Comparison of ENCODE assay signal across 8 cellular contexts in genomic region chr19:31350033-31350692, GRCh38. TPM values are rescaled to one million over a fixed set of nuclear protein-coding genes. Genes with fewer than 3 reads are reported as not detected.
DNase-seq lines count a peak whose midpoint lies in the region; ATAC-seq, FAIRE-seq and TF ChIP-seq lines count a peak whose summit lies in the region.

No MANE protein-coding gene starts in this region.

- POLR2A ChIA-PET in HEK293T (lab: Yijun Ruan, JAX) (interaction anchor here (0.6 to 1.1 kb wide), 4 partner anchors 11 to 33 kb away, joined by 3 read pairs; no protein-coding TSS in a partner anchor), PC-9 (lab: Charles Lee; ENCODE audit: unreplicated experiment) (no interaction called here)

- no peak for TF ChIP-seq CTCF in PC-9 (conservative IDR thresholded peaks at IDR 0.05)

- no peaks in the 10 kb centered on the region for H3K36me3 ChIP-seq in iPS DF 6.9 (ENCODE audit: control insufficient read depth, insufficient read depth, low read length)
- no peaks in the 10 kb centered on the region for H3K36me3 ChIP-seq in small intestine (ENCODE audit: control insufficient read depth in 2 of 2, insufficient read depth in 2 of 2, low read length in 2 of 2)
- no peaks in the 10 kb centered on the region for H3K36me3 ChIP-seq in PC-9 (ENCODE audit: low read depth)

- ATAC-seq in HG03196 (IDR thresholded peaks at IDR 0.05; ENCODE audit: unreplicated experiment) (no peak), GM21528 (IDR thresholded peaks at IDR 0.05; ENCODE audit: low FRiP score, unreplicated experiment) (no peak), HG02981 (IDR thresholded peaks at IDR 0.05; ENCODE audit: unreplicated experiment) (no peak)

- no peak overlapping the region for H2AFZ ChIP-seq in PC-9

- H4K20me1 ChIP-seq in PC-9 (ENCODE audit: insufficient read depth): no peaks in the 10 kb centered on the region

- no peaks in the 10 kb centered on the region for H3F3A ChIP-seq in PC-9 (ENCODE audit: insufficient read depth, low read depth)

- CTCF ChIA-PET in HEK293T (lab: Yijun Ruan, JAX): no interaction called here
- CTCF ChIA-PET in PC-9 (lab: Charles Lee): no interaction called here

- H3K36me3 Mint-ChIP-seq in activated T-helper 1 cell treated with anti-CD3 and anti-CD28 coated beads, Interleukin-12 subunit alpha, Interleukin-12 subunit beta, Interleukin-2, Interleukin-4 antibody, amounts not matched to agents 30 ng/mL and 10 ng/mL and 1 ng/mL, durations not matched to agents 14 hours and 24 hours and 36 hours (ENCODE audit: low read depth): peaks cover 4% of the 10 kb centered on the region

- no peak overlapping the region for H3K27ac Mint-ChIP-seq in activated T-helper 1 cell treated with anti-CD3 and anti-CD28 coated beads, Interleukin-12 subunit alpha, Interleukin-12 subunit beta, Interleukin-2, Interleukin-4 antibody, amounts not matched to agents 30 ng/mL and 10 ng/mL and 1 ng/mL, durations not matched to agents 14 hours and 24 hours and 36 hours

- H3K27ac ChIP-seq in iPS DF 6.9 (ENCODE audit: low read length) (no peak overlapping the region), small intestine (ENCODE audit: low read depth in 1 of 2, low read length in 1 of 2) (peak overlapping the region; percentile 9 to 81), PC-9 (no peak overlapping the region)

- no peaks in the 10 kb centered on the region for H3K9me2 ChIP-seq in PC-9 (ENCODE audit: insufficient read depth)

- no TSS peak for BruUV-seq in PC-9 (replicated peaks; lab: Mats Ljungman, UMichigan)

- H3K9me3 ChIP-seq in iPS DF 6.9 (ENCODE audit: control insufficient read depth, insufficient read depth, low read length): no peaks in the 10 kb centered on the region
- H3K9me3 ChIP-seq in small intestine (ENCODE audit: control insufficient read depth, low read depth): no peaks in the 10 kb centered on the region
- no peaks in the 10 kb centered on the region for H3K9me3 ChIP-seq in PC-9 (ENCODE audit: insufficient read depth, low read depth)

- H3K9me3 Mint-ChIP-seq in activated T-helper 1 cell treated with anti-CD3 and anti-CD28 coated beads, Interleukin-12 subunit alpha, Interleukin-12 subunit beta, Interleukin-2, Interleukin-4 antibody, amounts not matched to agents 30 ng/mL and 10 ng/mL and 1 ng/mL, durations not matched to agents 14 hours and 24 hours and 36 hours: no peaks in the 10 kb centered on the region

- no CpG with 5 or more reads among the region's 61 CpGs for WGBS in iPS DF 6.9 (ENCODE audit: insufficient coverage, insufficient read length)
- 0% methylated on average over 39 to 61 of the region's 61 CpGs for WGBS in small intestine, 3 donors

- no peaks in the 10 kb centered on the region for H3K79me2 ChIP-seq in PC-9 (ENCODE audit: low read depth)

- peaks cover 8% of the 10 kb centered on the region for H3K4me1 ChIP-seq in iPS DF 6.9 (ENCODE audit: control insufficient read depth, insufficient read depth, low read length)
- H3K4me1 ChIP-seq in small intestine (ENCODE audit: control insufficient read depth in 2 of 2, insufficient read depth in 1 of 2, low read depth in 1 of 2, low read length in 1 of 2): no peaks in the 10 kb centered on the region
- H3K4me1 ChIP-seq in PC-9 (replicated peaks; ENCODE audit: insufficient read depth): no peaks in the 10 kb centered on the region

- H3K4me3 Mint-ChIP-seq in activated T-helper 1 cell treated with anti-CD3 and anti-CD28 coated beads, Interleukin-12 subunit alpha, Interleukin-12 subunit beta, Interleukin-2, Interleukin-4 antibody, amounts not matched to agents 30 ng/mL and 10 ng/mL and 1 ng/mL, durations not matched to agents 14 hours and 24 hours and 36 hours: peak overlapping the region; percentile 53

- no peak for FAIRE-seq in small intestine (lab: Jason Lieb, UNC)

- H3K27me3 ChIP-seq in iPS DF 6.9 (ENCODE audit: control insufficient read depth, insufficient read depth, low read length) (peaks cover 35% of the 10 kb centered on the region), small intestine (ENCODE audit: control insufficient read depth in 2 of 2, insufficient read depth in 2 of 2, low read length in 2 of 2) (peaks cover 18 to 26% of the 10 kb centered on the region in 2 donors), PC-9 (ENCODE audit: insufficient read depth, low read depth) (peaks cover 34% of the 10 kb centered on the region)

- H3K4me1 Mint-ChIP-seq in activated T-helper 1 cell treated with anti-CD3 and anti-CD28 coated beads, Interleukin-12 subunit alpha, Interleukin-12 subunit beta, Interleukin-2, Interleukin-4 antibody, amounts not matched to agents 30 ng/mL and 10 ng/mL and 1 ng/mL, durations not matched to agents 14 hours and 24 hours and 36 hours (ENCODE audit: low read depth): peaks cover 32% of the 10 kb centered on the region

- H3K4me2 ChIP-seq in PC-9: no peak overlapping the region

- peaks cover 59% of the 10 kb centered on the region for H3K27me3 Mint-ChIP-seq in activated T-helper 1 cell treated with anti-CD3 and anti-CD28 coated beads, Interleukin-12 subunit alpha, Interleukin-12 subunit beta, Interleukin-2, Interleukin-4 antibody, amounts not matched to agents 30 ng/mL and 10 ng/mL and 1 ng/mL, durations not matched to agents 14 hours and 24 hours and 36 hours (ENCODE audit: insufficient read depth)

- peak; percentile 46 for DNase-seq in HEK293T (ENCODE audit: extremely low spot score)
- no peak for DNase-seq in activated T-helper 1 cell treated with anti-CD3 and anti-CD28 coated beads, Interleukin-12 subunit alpha, Interleukin-12 subunit beta, Interleukin-2, Interleukin-4 antibody, amounts not matched to agents 30 ng/mL and 10 ng/mL and 1 ng/mL, durations not matched to agents 14 hours and 24 hours and 36 hours (ENCODE audit: low spot score)
- DNase-seq in iPS DF 6.9 (ENCODE audit: low read depth, low spot score): no peak
- DNase-seq in small intestine: no peak
- DNase-seq in PC-9: no peak

- H3K4me3 ChIP-seq in iPS DF 6.9 (ENCODE audit: low read length): peak overlapping the region; percentile 89
- H3K4me3 ChIP-seq in small intestine (ENCODE audit: low read depth in 1 of 2, low read length in 2 of 2): peak overlapping the region; percentile 48 to 80
- H3K4me3 ChIP-seq in PC-9: no peak overlapping the region

- intact Hi-C loops in activated T-helper 1 cell treated with anti-CD3 and anti-CD28 coated beads, Interleukin-12 subunit alpha, Interleukin-12 subunit beta, Interleukin-2, Interleukin-4 antibody, amounts not matched to agents 30 ng/mL and 10 ng/mL and 1 ng/mL, durations not matched to agents 14 hours and 24 hours and 36 hours (cut with micrococcal nuclease): loop anchor here (2.0 to 5.0 kb wide), 2 partner anchors 135 to 1823 kb away; partner anchors contain the start of gene VSTM2B
- intact Hi-C loops in PC-9 (cut with micrococcal nuclease; ENCODE audit: unreplicated experiment): no loop called here

TF ChIP-seq in HEK293T, 16 proteins besides CTCF, POLR2A, EP300 and RAD21:
- TF ChIP-seq ELF4 (IDR thresholded peaks at IDR 0.05) (no peak), FOXA1 (IDR thresholded peaks at IDR 0.05) (no peak), SP1 (IDR thresholded peaks at IDR 0.05) (no peak), L3MBTL2 (conservative IDR thresholded peaks at IDR 0.05) (no peak), ZNF384 (IDR thresholded peaks at IDR 0.05) (no peak), NFRKB (IDR thresholded peaks at IDR 0.05) (no peak), FOXM1 (IDR thresholded peaks at IDR 0.05; ENCODE audit: borderline replicate concordance) (no peak), SUZ12 (IDR thresholded peaks at IDR 0.05) (no peak), BHLHE40 (IDR thresholded peaks at IDR 0.05; ENCODE audit: borderline replicate concordance) (no peak), HDGF (IDR thresholded peaks at IDR 0.05; ENCODE audit: borderline replicate concordance) (no peak), ARNT (IDR thresholded peaks at IDR 0.05) (no peak), LEF1 (IDR thresholded peaks at IDR 0.05; ENCODE audit: borderline replicate concordance) (no peak), CTBP1 (IDR thresholded peaks at IDR 0.05; ENCODE audit: borderline replicate concordance) (no peak), PKNOX1 (IDR thresholded peaks at IDR 0.05) (no peak), TARDBP (IDR thresholded peaks at IDR 0.05) (no peak), FOXK2 (IDR thresholded peaks at IDR 0.05) (no peak)

RNA-seq across cellular contexts. Expression of gene TSHZ3, which starts 0.9 kb away (rescaled TPM):
- 1.5 and 2.0 TPM in 2 replicates for total RNA-seq in activated T-helper 1 cell treated with anti-CD3 and anti-CD28 coated beads, Interleukin-12 subunit alpha, Interleukin-12 subunit beta, Interleukin-2, Interleukin-4 antibody, amounts not matched to agents 30 ng/mL and 10 ng/mL and 1 ng/mL, durations not matched to agents 14 hours and 24 hours and 36 hours
- polyA plus RNA-seq in small intestine: 1 to 10 TPM in 1 of 3 donors, under 1 TPM in 2; 0.22 to 2.5 (median 0.81) TPM
- total RNA-seq in PC-9 (2021): not detected in 2 replicates

Comparison
In these comparisons a context has a peak if more than half of its experiments do, and no peak if none do; other contexts are left out.
1. H3K27ac ChIP-seq: peak in small intestine (2 of 2); none in iPS DF 6.9 (single experiment) and PC-9 (single experiment).